18 cellular contexts compared by ENCODE assay signal in the genomic region with DNA sequence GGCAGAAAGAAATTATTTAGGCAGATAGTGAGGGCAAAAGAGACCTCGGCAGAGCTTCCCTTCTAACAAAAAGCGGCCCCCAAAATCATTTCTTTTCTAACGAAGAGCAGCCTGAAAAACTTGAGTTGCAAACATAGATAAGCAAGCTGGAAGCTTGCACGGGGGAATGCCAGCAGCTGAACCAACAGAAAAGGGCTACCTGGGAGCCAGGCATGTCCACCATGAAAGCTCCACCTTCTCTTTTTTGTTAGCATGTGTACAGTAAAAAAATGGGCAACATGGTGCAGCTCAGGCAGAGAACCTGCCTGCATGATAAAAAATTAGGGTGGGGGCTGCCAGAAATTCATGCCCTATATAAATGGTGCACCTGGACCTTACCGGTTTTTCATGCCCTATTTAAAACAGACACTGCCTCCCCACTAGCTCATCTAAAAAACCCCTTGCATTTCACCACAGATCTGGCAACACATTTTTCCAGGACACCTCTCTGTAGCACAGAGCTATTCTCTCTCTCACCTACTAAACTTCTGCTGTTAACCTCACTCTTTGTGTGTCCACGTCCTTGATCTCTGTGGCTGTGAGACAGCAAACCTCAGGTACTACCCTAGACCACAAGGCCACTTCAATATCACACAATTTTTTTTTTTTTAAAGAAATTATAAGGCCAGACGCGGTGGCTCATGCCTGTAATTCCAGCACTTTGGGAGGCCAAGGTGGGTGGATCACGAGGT. TPM values are rescaled to one million over a fixed set of nuclear protein-coding genes. Genes with fewer than 3 reads are reported as not detected.
DNase-seq lines count a peak whose midpoint lies in the region; ATAC-seq, FAIRE-seq and TF ChIP-seq lines count a peak whose summit lies in the region.
"Had no signal": no experiment of that assay in that cellular context is flagged by ENCODE, and none has a peak within 500 bp of the region (broad histone marks: within the 10 kb centered on the region; RNA-seq: fewer than 3 reads in every experiment).

No MANE protein-coding gene starts in this region.

- no peak overlapping the region for H3K56ac ChIP-seq in H9 (ENCODE audit: insufficient read length, low read depth, low read length)

- H3K4me1 ChIP-seq in CD8-positive, alpha-beta T cell (ENCODE audit: insufficient read depth, low read length), result no peaks in the 10 kb centered on the region
- H3K4me1 ChIP-seq in H9 (ENCODE audit: insufficient read depth, low read length) (no peaks in the 10 kb centered on the region), GM12878 (ENCODE audit: control insufficient read depth, insufficient read depth, low read length) (no peaks in the 10 kb centered on the region)
- no peaks in the 10 kb centered on the region for H3K4me1 ChIP-seq in naive thymus-derived CD4-positive, alpha-beta T cell (ENCODE audit: control insufficient read depth in 2 of 2, insufficient read depth in 2 of 2, low read length in 2 of 2)
- H3K4me1 ChIP-seq: BE2C had no signal

- H3K9me3 Mint-ChIP-seq in CD8-positive, alpha-beta T cell, result no peaks in the 10 kb centered on the region
- no peaks in the 10 kb centered on the region for H3K9me3 Mint-ChIP-seq in H9
- H3K9me3 Mint-ChIP-seq in naive thymus-derived CD4-positive, alpha-beta T cell, result peaks cover 0 to 1% (median 0%) of the 10 kb centered on the region in 11 donors

- TF ChIP-seq RAD21 in GM12878 (IDR thresholded peaks at IDR 0.05; ENCODE audit: insufficient read depth, low read depth, low read length), result no peak

- RAD21 ChIA-PET in GM12878 (lab: Charles Lee; ENCODE audit: unreplicated experiment), result interaction anchor here (2.3 kb wide), 1 partner anchor 30 kb away, joined by 7 read pairs; the partner anchor contains the start of gene C3orf33

- H3K4me3 ChIP-seq in CD8-positive, alpha-beta T cell (ENCODE audit: low read depth, low read length), result no peak overlapping the region
- no peak overlapping the region for H3K4me3 ChIP-seq in GM12878
- H3K4me3 ChIP-seq in naive thymus-derived CD4-positive, alpha-beta T cell (ENCODE audit: low read length), result no peak overlapping the region
- H3K4me3 ChIP-seq: GM23338 had no signal

- H3K9ac ChIP-seq in H9 (ENCODE audit: extremely low read depth, insufficient read length, low read length), result no peak overlapping the region
- H3K9ac ChIP-seq in GM12878 (ENCODE audit: control insufficient read depth, insufficient read depth, low read length), result no peak overlapping the region

- H3K36me3 Mint-ChIP-seq in CD8-positive, alpha-beta T cell, result peaks cover 26% of the 10 kb centered on the region
- peaks cover 0 to 7% (median 4%) of the 10 kb centered on the region in 3 experiments; a peak in 4 of 7 replicates for H3K36me3 Mint-ChIP-seq in H9 (ENCODE audit: insufficient read depth in 1 of 3, low read depth in 3 of 3)
- peaks cover 0 to 24% (median 12%) of the 10 kb centered on the region in 5 donors for H3K36me3 Mint-ChIP-seq in naive thymus-derived CD4-positive, alpha-beta T cell

- no peak overlapping the region for H3K14ac ChIP-seq in H9 (ENCODE audit: insufficient read depth, low read length)

- H3K36me3 ChIP-seq in CD8-positive, alpha-beta T cell (ENCODE audit: insufficient read depth, low read length), result peaks cover 3% of the 10 kb centered on the region
- peaks cover 0 to 6% of the 10 kb centered on the region in 2 experiments; a peak in 1 of 4 replicates for H3K36me3 ChIP-seq in GM12878 (ENCODE audit: control insufficient read depth in 2 of 2, insufficient read depth in 2 of 2, low read length in 1 of 2)
- no peaks in the 10 kb centered on the region for H3K36me3 ChIP-seq in naive thymus-derived CD4-positive, alpha-beta T cell (ENCODE audit: control insufficient read depth in 2 of 3, insufficient read depth in 3 of 3, low read length in 3 of 3)
- H3K36me3 ChIP-seq: BE2C had no signal

- H3T11ph ChIP-seq in H9 (ENCODE audit: low read length), result no peak overlapping the region

- no peak overlapping the region for H4K8ac ChIP-seq in H9 (replicated peaks; ENCODE audit: insufficient read length, low read depth, low read length)

- BruUV-seq in GM12878 (replicated peaks; lab: Mats Ljungman, UMichigan), result no TSS peak

- H2BK12ac ChIP-seq in H9 (ENCODE audit: insufficient read length, low read depth, low read length), result no peak overlapping the region

- TF ChIP-seq EP300 in GM12878 (IDR thresholded peaks at IDR 0.05; ENCODE audit: borderline replicate concordance in 1 of 2, control insufficient read depth in 1 of 2, low read depth in 2 of 2, low read length in 2 of 2), result no peak

- H2BK20ac ChIP-seq in H9 (ENCODE audit: low read depth, low read length, poor library complexity, severe bottlenecking), result no peak overlapping the region

- no peaks in the 10 kb centered on the region for H3K9me3 ChIP-seq in CD8-positive, alpha-beta T cell (ENCODE audit: low read length)
- H3K9me3 ChIP-seq in H9 (ENCODE audit: control insufficient read depth, low read depth, low read length) (no peaks in the 10 kb centered on the region), GM12878 (replicated peaks; ENCODE audit: control insufficient read depth, insufficient read depth, low read length) (no peaks in the 10 kb centered on the region)
- no peaks in the 10 kb centered on the region for H3K9me3 ChIP-seq in naive thymus-derived CD4-positive, alpha-beta T cell (ENCODE audit: control insufficient read depth in 2 of 3, low read length in 3 of 3)
- H3K9me3 ChIP-seq: BE2C had no signal

- no peak overlapping the region for H3K4ac ChIP-seq in H9 (ENCODE audit: low read depth, low read length)

- POLR2A ChIA-PET in CD8-positive, alpha-beta T cell (lab: Charles Lee), result interaction anchor here (1.0 to 1.2 kb wide), 2 partner anchors 8 to 30 kb away, joined by 3 to 4 read pairs; partner anchors contain the start of gene C3orf33
- POLR2A ChIA-PET in GM12878 (lab: Charles Lee), result interaction anchor here (0.7 to 1.0 kb wide), 2 partner anchors 11 to 38 kb away, joined by 3 to 5 read pairs; no protein-coding TSS in a partner anchor
- POLR2A ChIA-PET in naive thymus-derived CD4-positive, alpha-beta T cell (lab: Charles Lee), result no interaction called here

- no peaks in the 10 kb centered on the region for H4K20me1 ChIP-seq in H9 (ENCODE audit: control insufficient read depth, insufficient read depth, insufficient read length)
- no peaks in the 10 kb centered on the region for H4K20me1 ChIP-seq in GM12878 (ENCODE audit: control insufficient read depth, insufficient read depth)

- ATAC-seq in CD8-positive, alpha-beta T cell, result peak; percentile 34
- peak; percentile 29; the same call in 2 of the 3 replicates for ATAC-seq in GM12878
- peak; percentile 38 for ATAC-seq in naive thymus-derived CD4-positive, alpha-beta T cell
- ATAC-seq in HG03442 (IDR thresholded peaks at IDR 0.05; ENCODE audit: unreplicated experiment), result no peak
- ATAC-seq: GM23338, Right ventricle myocardium inferior had no signal

- TF ChIP-seq CTCF in CD8-positive, alpha-beta T cell (IDR thresholded peaks at IDR 0.05), result no peak
- TF ChIP-seq CTCF in H9 (conservative IDR thresholded peaks at IDR 0.05), result no peak
- TF ChIP-seq CTCF in GM12878 (IDR thresholded peaks at IDR 0.05 in 2 of 3, conservative IDR thresholded peaks at IDR 0.05 in 1 of 3; ENCODE audit: control insufficient read depth in 2 of 3, extremely low read depth in 1 of 3, insufficient read depth in 1 of 3, low read depth in 3 of 3, low read length in 3 of 3), result no peak

- in situ Hi-C loops in GM12878 (cut with MboI), result no loop called here

- no peak for FAIRE-seq in GM12878 (lab: Jason Lieb, UNC)

- no peaks in the 10 kb centered on the region for H3K27me3 Mint-ChIP-seq in CD8-positive, alpha-beta T cell (ENCODE audit: low read depth)
- H3K27me3 Mint-ChIP-seq in H9 (ENCODE audit: low read depth), result no peaks in the 10 kb centered on the region
- no peaks in the 10 kb centered on the region for H3K27me3 Mint-ChIP-seq in naive thymus-derived CD4-positive, alpha-beta T cell

- no peak overlapping the region for H2BK15ac ChIP-seq in H9 (ENCODE audit: low read depth, low read length)

- H3K27me3 ChIP-seq in CD8-positive, alpha-beta T cell (ENCODE audit: insufficient read depth, low read length), result no peaks in the 10 kb centered on the region
- H3K27me3 ChIP-seq in H9 (ENCODE audit: insufficient read depth, low read length) (no peaks in the 10 kb centered on the region), GM12878 (replicated peaks in 1 of 2; ENCODE audit: control insufficient read depth in 2 of 2, insufficient read depth in 2 of 2, low read length in 1 of 2) (no peaks in the 10 kb centered on the region)
- H3K27me3 ChIP-seq in naive thymus-derived CD4-positive, alpha-beta T cell (ENCODE audit: control insufficient read depth in 2 of 2, insufficient read depth in 2 of 2, low read length in 2 of 2), result no peaks in the 10 kb centered on the region
- H3K27me3 ChIP-seq: BE2C had no signal

- H4K5ac ChIP-seq in H9 (ENCODE audit: insufficient read length, low read depth, low read length), result no peak overlapping the region

- H4K91ac ChIP-seq in H9 (ENCODE audit: insufficient read length, low read depth, low read length), result no peak overlapping the region

- SMC1A ChIA-PET in GM12878 (lab: Charles Lee; ENCODE audit: uncharacterized antibody, unreplicated experiment), result interaction anchor here (0.9 kb wide), 1 partner anchor 18 kb away, joined by 4 read pairs; no protein-coding TSS in a partner anchor

- H2AK5ac ChIP-seq in H9 (ENCODE audit: insufficient read length, low read length), result no peak overlapping the region

- WGBS in H9 (ENCODE audit: extremely low coverage, insufficient read length, low lambda C conversion rate), result no CpG with 5 or more reads among the region's 9 CpGs
- WGBS in GM12878 (ENCODE audit: insufficient coverage, insufficient replicate concordance, low lambda C conversion rate, missing lambda C conversion rate), result 83% methylated on average over 9 of the region's 9 CpGs

- no peak overlapping the region for H3K18ac ChIP-seq in H9 (ENCODE audit: insufficient read length, low read depth, low read length)

- CTCF ChIA-PET in CD8-positive, alpha-beta T cell (lab: Charles Lee), result interaction anchor here (0.6 kb wide), 1 partner anchor 47 kb away, joined by 3 read pairs; no protein-coding TSS in a partner anchor
- CTCF ChIA-PET in GM12878 (lab: Yijun Ruan, JAX), result interaction anchor here (0.7 kb wide), 1 partner anchor 126 kb away, joined by 4 read pairs; no protein-coding TSS in a partner anchor
- CTCF ChIA-PET in naive thymus-derived CD4-positive, alpha-beta T cell (lab: Charles Lee), result interaction anchor here (0.7 kb wide), 1 partner anchor 936 kb away, joined by 8 read pairs; no protein-coding TSS in a partner anchor

- H3K4me2 ChIP-seq in H9 (ENCODE audit: insufficient read depth, insufficient read length, low read length) (no peak overlapping the region), GM12878 (ENCODE audit: control insufficient read depth, insufficient read depth) (no peak overlapping the region)
- H3K4me2 ChIP-seq: GM23338 had no signal

- no peak overlapping the region for H2BK120ac ChIP-seq in H9 (ENCODE audit: low read depth, low read length, poor library complexity, severe bottlenecking)

- H3K79me2 ChIP-seq in H9 (ENCODE audit: insufficient read depth, low read length) (no peaks in the 10 kb centered on the region), GM12878 (ENCODE audit: control insufficient read depth, insufficient read depth, low read length) (no peaks in the 10 kb centered on the region)

- no peaks in the 10 kb centered on the region for H3K23me2 ChIP-seq in H9 (ENCODE audit: insufficient read length, low read depth, low read length, poor library complexity, severe bottlenecking)

- H3K4me1 Mint-ChIP-seq in CD8-positive, alpha-beta T cell (ENCODE audit: low read depth), result peaks cover 13% of the 10 kb centered on the region
- H3K4me1 Mint-ChIP-seq in H9, result peaks cover 0 to 2% of the 10 kb centered on the region in 2 experiments; a peak in 1 of 4 replicates
- peaks cover 0 to 25% (median 5%) of the 10 kb centered on the region in 7 donors for H3K4me1 Mint-ChIP-seq in naive thymus-derived CD4-positive, alpha-beta T cell
- H3K4me1 Mint-ChIP-seq: GM23338 had no signal

- no peaks in the 10 kb centered on the region for H3K79me1 ChIP-seq in H9 (ENCODE audit: insufficient read depth, low read depth, low read length, poor library complexity, severe bottlenecking)

- no peak overlapping the region for H3K4me3 Mint-ChIP-seq in CD8-positive, alpha-beta T cell
- no peak overlapping the region for H3K4me3 Mint-ChIP-seq in H9
- peak overlapping the region in 1 of 10 donors; percentile 3 for H3K4me3 Mint-ChIP-seq in naive thymus-derived CD4-positive, alpha-beta T cell
- H3K4me3 Mint-ChIP-seq: GM23338 had no signal

- no peak for TF ChIP-seq POLR2A in GM12878 (IDR thresholded peaks at IDR 0.05; ENCODE audit: low read depth, low read length)

- H2BK5ac ChIP-seq in H9 (ENCODE audit: insufficient read length, low read length), result no peak overlapping the region

- no peak overlapping the region for H2AFZ ChIP-seq in H9 (ENCODE audit: low read length)
- no peak overlapping the region for H2AFZ ChIP-seq in GM12878 (ENCODE audit: control insufficient read depth, low read depth, low read length)
- H2AFZ ChIP-seq: GM23338 had no signal

- intact Hi-C loops in CD8-positive, alpha-beta T cell (cut with DNase I, micrococcal nuclease), result no loop called here
- intact Hi-C loops in GM12878 (cut with micrococcal nuclease; ENCODE audit: unreplicated experiment), result no loop called here
- intact Hi-C loops in naive thymus-derived CD4-positive, alpha-beta T cell (cut with micrococcal nuclease), result no loop called here

- no peak for DNase-seq in CD8-positive, alpha-beta T cell
- no peak for DNase-seq in H9
- DNase-seq in GM12878 (ENCODE audit: low read depth, low spot score), result no peak
- no peak for DNase-seq in naive thymus-derived CD4-positive, alpha-beta T cell
- no peak for DNase-seq in cerebellum (ENCODE audit: low spot score)
- DNase-seq in NCI-H2029 treated with DMSO at 0.1 percent for 48 hours (lab: John Stamatoyannopoulos, UW), result no peak
- DNase-seq: BE2C, HCEC 1CT, IMR-90, NCI-H1105, NCI-H1694, NCI-H2081 treated with DMSO at 0.1 percent for 48 hours, NCI-H2171 treated with DMSO at 0.1 percent for 48 hours, NCI-H524 treated with DMSO at 0.1 percent for 48 hours, NCI-H82 had no signal

- no peak overlapping the region for H3K23ac ChIP-seq in H9 (ENCODE audit: insufficient read length, low read depth, low read length)

- H3K27ac Mint-ChIP-seq in CD8-positive, alpha-beta T cell, result peak overlapping the region; percentile 38
- peak overlapping the region in 2 of 3 experiments; percentile 4 to 6; a peak in 2 of 7 replicates for H3K27ac Mint-ChIP-seq in H9
- no peak overlapping the region for H3K27ac Mint-ChIP-seq in naive thymus-derived CD4-positive, alpha-beta T cell
- H3K27ac Mint-ChIP-seq: GM23338 had no signal

- H3K27ac ChIP-seq in CD8-positive, alpha-beta T cell (ENCODE audit: low read depth, low read length), result no peak overlapping the region
- no peak overlapping the region for H3K27ac ChIP-seq in H9 (ENCODE audit: insufficient read length, low read depth, low read length)
- no peak overlapping the region for H3K27ac ChIP-seq in GM12878 (ENCODE audit: control insufficient read depth, insufficient read depth)
- H3K27ac ChIP-seq in naive thymus-derived CD4-positive, alpha-beta T cell (ENCODE audit: low read depth, low read length), result no peak overlapping the region

RNA-seq across cellular contexts. Expression of gene SLC33A1, which starts 18.7 kb away (rescaled TPM):
- total RNA-seq in CD8-positive, alpha-beta T cell, result 10 to 100 TPM; 12.6 to 12.9 TPM
- 14.7 and 15.0 TPM in 2 replicates for total RNA-seq in H9 (2021)
- total RNA-seq in GM12878 (2013; cell fraction: nucleolus; rRNA removed), result 108 TPM in 2 replicates
- total RNA-seq in GM12878 (2014; rRNA removed), result 21.2 and 24.3 TPM in 2 replicates
- 19.5 and 20.8 TPM in 2 replicates for total RNA-seq in GM12878 (2014; rRNA removed; fragmentation: Illumina TruSeq; extraction: Trizol)
- 16.8 and 18.8 TPM in 2 replicates for total RNA-seq in GM12878 (2021)
- polyA plus RNA-seq in GM12878 (2011; ENCODE audit: low read depth), result 7.2 TPM
- polyA plus RNA-seq in GM12878 (2011; rRNA removed), result 24.5 and 28.9 TPM in 2 replicates
- 16.9 and 17.4 TPM in 2 replicates for polyA plus RNA-seq in GM12878 (2011; cell fraction: cytosol; rRNA removed)
- 31.8 and 33.0 TPM in 2 replicates for polyA plus RNA-seq in GM12878 (2011; cell fraction: nucleus; rRNA removed)
- polyA plus RNA-seq in GM12878 (2012), result 14.9 and 16.3 TPM in 2 replicates
- polyA plus RNA-seq in GM12878 (2014; fragmentation: Illumina TruSeq; extraction: Trizol), result 15.9 and 17.4 TPM in 2 replicates
- polyA plus RNA-seq in GM12878 (2014; fragmentation: Nextera tagmentation; extraction: Ambion mirVana), result 1 to 10 TPM; 6.4 to 6.5 TPM
- polyA plus RNA-seq in GM12878 (2014; rRNA removed), result 17.0 and 18.5 TPM in 2 replicates
- polyA plus RNA-seq in GM12878 (2016; fragmentation: Nextera tagmentation; extraction: Ambion mirVana), result 10 to 100 TPM; 24.7 to 25.2 TPM
- polyA minus RNA-seq in GM12878 (2011; rRNA and poly(A)+ RNA removed), result 28.5 and 29.6 TPM in 2 replicates
- 10.3 and 11.7 TPM in 2 replicates for polyA minus RNA-seq in GM12878 (2011; cell fraction: cytosol; rRNA and poly(A)+ RNA removed)
- 29.3 and 39.7 TPM in 2 replicates for polyA minus RNA-seq in GM12878 (2011; cell fraction: nucleus; rRNA and poly(A)+ RNA removed)
- total RNA-seq in naive thymus-derived CD4-positive, alpha-beta T cell, result 10 to 100 TPM; 19.8 to 40.8 (median 31.9) TPM
- 10 to 100 TPM in 1 of 2 donors, 1 to 10 TPM in 1; 9.4 to 14.5 TPM for polyA plus RNA-seq in naive thymus-derived CD4-positive, alpha-beta T cell
- 27.6 TPM for total RNA-seq in cerebellum

RNA-seq across cellular contexts. Expression of gene C3orf33, which starts 29.4 kb away (rescaled TPM):
- 1 to 10 TPM; 4.6 to 4.7 TPM for total RNA-seq in CD8-positive, alpha-beta T cell
- 2.3 and 2.9 TPM in 2 replicates for total RNA-seq in H9 (2021)
- 0.86 and 1.0 TPM in 2 replicates for total RNA-seq in GM12878 (2013; cell fraction: nucleolus; rRNA removed)
- total RNA-seq in GM12878 (2014; rRNA removed), result 0.62 and 0.87 TPM in 2 replicates
- 0.89 and 1.2 TPM in 2 replicates for total RNA-seq in GM12878 (2014; rRNA removed; fragmentation: Illumina TruSeq; extraction: Trizol)
- 0.59 and 0.98 TPM in 2 replicates for total RNA-seq in GM12878 (2021)
- polyA plus RNA-seq in GM12878 (2011; ENCODE audit: low read depth), result 0.88 TPM
- 1.1 and 1.9 TPM in 2 replicates for polyA plus RNA-seq in GM12878 (2011; rRNA removed)
- 0.60 and 1.2 TPM in 2 replicates for polyA plus RNA-seq in GM12878 (2011; cell fraction: cytosol; rRNA removed)
- polyA plus RNA-seq in GM12878 (2011; cell fraction: nucleus; rRNA removed), result 0.34 and 0.35 TPM in 2 replicates
- polyA plus RNA-seq in GM12878 (2012), result 0.76 and 1.2 TPM in 2 replicates
- 1.4 and 1.6 TPM in 2 replicates for polyA plus RNA-seq in GM12878 (2014; fragmentation: Illumina TruSeq; extraction: Trizol)
- polyA plus RNA-seq in GM12878 (2014; fragmentation: Nextera tagmentation; extraction: Ambion mirVana), result 1 to 10 TPM in 1 of 2 experiments, under 1 TPM in 1; 0.35 to 1.7 TPM
- 0.60 and 0.90 TPM in 2 replicates for polyA plus RNA-seq in GM12878 (2014; rRNA removed)
- polyA plus RNA-seq in GM12878 (2016; fragmentation: Nextera tagmentation; extraction: Ambion mirVana), result under 1 TPM; 0.82 to 0.99 TPM
- polyA minus RNA-seq in GM12878 (2011; rRNA and poly(A)+ RNA removed), result 0.21 and 0.37 TPM in 2 replicates
- not detected in 2 replicates for polyA minus RNA-seq in GM12878 (2011; cell fraction: cytosol; rRNA and poly(A)+ RNA removed)
- polyA minus RNA-seq in GM12878 (2011; cell fraction: nucleus; rRNA and poly(A)+ RNA removed), result 0.29 TPM in 1 of 2 replicates, not detected in the other
- 1 to 10 TPM; 1.1 to 4.6 (median 2.7) TPM for total RNA-seq in naive thymus-derived CD4-positive, alpha-beta T cell
- 1 to 10 TPM; 3.9 to 4.3 TPM for polyA plus RNA-seq in naive thymus-derived CD4-positive, alpha-beta T cell
- total RNA-seq in cerebellum, result 5.4 TPM

RNA-seq across cellular contexts. Expression of gene GMPS, which starts 34.9 kb away (rescaled TPM):
- 10 to 100 TPM; 29.6 to 31.7 TPM for total RNA-seq in CD8-positive, alpha-beta T cell
- total RNA-seq in H9 (2021) (136 and 142 TPM in 2 replicates), GM12878 (2014; rRNA removed) (33.2 and 45.3 TPM in 2 replicates), GM12878 (2014; rRNA removed; fragmentation: Illumina TruSeq; extraction: Trizol) (91.5 and 93.4 TPM in 2 replicates), GM12878 (2021) (108 and 113 TPM in 2 replicates), cerebellum (37.4 TPM)
- 32.0 and 34.4 TPM in 2 replicates for total RNA-seq in GM12878 (2013; cell fraction: nucleolus; rRNA removed)
- 37.7 TPM for polyA plus RNA-seq in GM12878 (2011; ENCODE audit: low read depth)
- polyA plus RNA-seq in GM12878 (2011; rRNA removed) (64.6 and 92.2 TPM in 2 replicates), GM12878 (2014; fragmentation: Illumina TruSeq; extraction: Trizol) (139 and 163 TPM in 2 replicates), GM12878 (2014; fragmentation: Nextera tagmentation; extraction: Ambion mirVana) (10 to 100 TPM; 43.3 to 56.2 TPM), GM12878 (2014; rRNA removed) (46.6 and 57.5 TPM in 2 replicates), GM12878 (2016; fragmentation: Nextera tagmentation; extraction: Ambion mirVana) (100 to 1,000 TPM; 142 to 143 TPM)
- 33.2 and 46.8 TPM in 2 replicates for polyA plus RNA-seq in GM12878 (2011; cell fraction: cytosol; rRNA removed)
- 22.4 and 30.7 TPM in 2 replicates for polyA plus RNA-seq in GM12878 (2011; cell fraction: nucleus; rRNA removed)
- polyA plus RNA-seq in GM12878 (2012), result 54.5 and 74.4 TPM in 2 replicates
- polyA minus RNA-seq in GM12878 (2011; rRNA and poly(A)+ RNA removed), result 47.6 and 75.3 TPM in 2 replicates
- polyA minus RNA-seq in GM12878 (2011; cell fraction: cytosol; rRNA and poly(A)+ RNA removed), result 27.8 and 30.4 TPM in 2 replicates
- polyA minus RNA-seq in GM12878 (2011; cell fraction: nucleus; rRNA and poly(A)+ RNA removed), result 7.3 and 12.8 TPM in 2 replicates
- 10 to 100 TPM; 36.3 to 85.1 (median 45.4) TPM for total RNA-seq in naive thymus-derived CD4-positive, alpha-beta T cell
- polyA plus RNA-seq in naive thymus-derived CD4-positive, alpha-beta T cell, result 10 to 100 TPM; 57.9 to 73.1 TPM

Comparison
In these comparisons a context has a peak if more than half of its experiments do, and no peak if none do; other contexts are left out.
1. H3K27ac Mint-ChIP-seq: peak in CD8-positive, alpha-beta T cell (single experiment) and H9 (2 of 3); none in naive thymus-derived CD4-positive, alpha-beta T cell (0 of 9).